8 cellular contexts compared by ENCODE assay signal in genomic region chr17:44086364-44087311, GRCh38. TPM values are rescaled to one million over a fixed set of nuclear protein-coding genes. Genes with fewer than 3 reads are reported as not detected.
A peak's percentile ranks its signal among the peaks of the same experiment; 100 is the strongest.
DNase-seq lines count a peak whose midpoint lies in the region; ATAC-seq and TF ChIP-seq lines count a peak whose summit lies in the region.

No MANE protein-coding gene starts in this region.

- no peak overlapping the region for H3K4me3 ChIP-seq in CD8-positive, alpha-beta memory T cell (ENCODE audit: low read length)
- H3K4me3 ChIP-seq in fibroblast of the aortic adventitia (ENCODE audit: low read depth, low read length) = no peak overlapping the region
- no peak overlapping the region for H3K4me3 ChIP-seq in sigmoid colon

- H3K36me3 Mint-ChIP-seq in CD8-positive, alpha-beta memory T cell = peaks cover 0 to 72% (median 15%) of the 10 kb centered on the region in 3 donors

- H3K27me3 Mint-ChIP-seq in CD8-positive, alpha-beta memory T cell = no peaks in the 10 kb centered on the region

- CTCF ChIA-PET in CD8-positive, alpha-beta memory T cell (lab: Charles Lee) = no interaction called here

- no peak for ATAC-seq in HG03439 (IDR thresholded peaks at IDR 0.05; ENCODE audit: unreplicated experiment)

- TF ChIP-seq POLR2A in sigmoid colon (IDR thresholded peaks at IDR 0.05) = no peak

- H3K27ac ChIP-seq in CD8-positive, alpha-beta memory T cell (ENCODE audit: low read depth, low read length) = peak overlapping the region; percentile 51
- H3K27ac ChIP-seq in sigmoid colon = peak overlapping the region; percentile 62 to 77 (median 64)

- intact Hi-C loops in sigmoid colon (cut with DNase I) = no loop called here

- no peak for TF ChIP-seq EP300 in sigmoid colon (IDR thresholded peaks at IDR 0.05)

- H3K4me1 ChIP-seq in CD8-positive, alpha-beta memory T cell (ENCODE audit: insufficient read depth, low read length) = no peaks in the 10 kb centered on the region
- peaks cover 0 to 19% (median 15%) of the 10 kb centered on the region in 4 donors for H3K4me1 ChIP-seq in sigmoid colon

- peak in 1 of 5 donors; percentile 60 for DNase-seq in CD8-positive, alpha-beta memory T cell
- DNase-seq in NCI-H2227 treated with DMSO at 0.1 percent for 48 hours (lab: John Stamatoyannopoulos, UW) = peak; percentile 85
- DNase-seq in activated T-cell treated with anti-CD3 and anti-CD28 coated beads, Interleukin-2, amount 50 U/mL, for 48 hours = peak; percentile 67 to 72
- peak; percentile 85 for DNase-seq in fibroblast of the aortic adventitia (ENCODE audit: low read depth)
- DNase-seq in sigmoid colon = peak; percentile 80
- DNase-seq in NK-92 (lab: John Stamatoyannopoulos, UW; ENCODE audit: unreplicated experiment) = no peak
- DNase-seq in NCI-H187 treated with DMSO at 0.1 percent for 48 hours (lab: John Stamatoyannopoulos, UW) = no peak

- POLR2A ChIA-PET in CD8-positive, alpha-beta memory T cell (lab: Charles Lee) = no interaction called here

- TF ChIP-seq CTCF in fibroblast of the aortic adventitia (IDR thresholded peaks at IDR 0.05; ENCODE audit: insufficient read depth, low read length) (no peak), sigmoid colon (IDR thresholded peaks at IDR 0.05) (no peak)

- WGBS in sigmoid colon, 2 donors = 66 to 68% methylated on average over 23 of the region's 23 CpGs

- peak overlapping the region in 4 of 8 donors; percentile 3 to 50 (median 28) for H3K27ac Mint-ChIP-seq in CD8-positive, alpha-beta memory T cell

- no peaks in the 10 kb centered on the region for H3K9me3 Mint-ChIP-seq in CD8-positive, alpha-beta memory T cell

- H3K4me1 Mint-ChIP-seq in CD8-positive, alpha-beta memory T cell = peaks cover 0 to 11% (median 0%) of the 10 kb centered on the region in 3 donors

- no peaks in the 10 kb centered on the region for H3K9me3 ChIP-seq in CD8-positive, alpha-beta memory T cell (ENCODE audit: low read length)
- H3K9me3 ChIP-seq in sigmoid colon = no peaks in the 10 kb centered on the region

- H3K27me3 ChIP-seq in CD8-positive, alpha-beta memory T cell (ENCODE audit: insufficient read depth, low read length, poor library complexity, severe bottlenecking) = no peaks in the 10 kb centered on the region
- no peaks in the 10 kb centered on the region for H3K27me3 ChIP-seq in sigmoid colon

- no peak overlapping the region for H3K4me3 Mint-ChIP-seq in CD8-positive, alpha-beta memory T cell

- peaks cover 7% of the 10 kb centered on the region for H3K36me3 ChIP-seq in CD8-positive, alpha-beta memory T cell (ENCODE audit: insufficient read depth, low read length)
- peaks cover 29 to 85% (median 50%) of the 10 kb centered on the region in 4 donors for H3K36me3 ChIP-seq in sigmoid colon

RNA-seq across cellular contexts. Expression of gene G6PC3, which starts 16.1 kb away (rescaled TPM):
- 10 to 100 TPM; 37.1 to 38.3 TPM for total RNA-seq in CD8-positive, alpha-beta memory T cell
- 27.0 TPM for polyA plus RNA-seq in CD8-positive, alpha-beta memory T cell
- 9.5 and 38.9 TPM in 2 replicates for total RNA-seq in fibroblast of the aortic adventitia (ENCODE audit: low replicate concordance)
- total RNA-seq in sigmoid colon = 10 to 100 TPM; 22.2 to 29.8 (median 25.9) TPM
- 10 to 100 TPM in 1 of 3 donors, 1 to 10 TPM in 2; 8.4 to 45.5 (median 9.7) TPM for polyA plus RNA-seq in sigmoid colon

RNA-seq across cellular contexts. Expression of gene LSM12, which starts 20.2 kb away (rescaled TPM):
- 10 to 100 TPM; 79.9 to 81.9 TPM for total RNA-seq in CD8-positive, alpha-beta memory T cell
- 80.7 TPM for polyA plus RNA-seq in CD8-positive, alpha-beta memory T cell
- total RNA-seq in fibroblast of the aortic adventitia (ENCODE audit: low replicate concordance) (13.2 and 77.5 TPM in 2 replicates), sigmoid colon (10 to 100 TPM; 33.8 to 46.9 (median 40.1) TPM)
- polyA plus RNA-seq in sigmoid colon = 10 to 100 TPM; 28.8 to 41.6 (median 37.9) TPM

RNA-seq across cellular contexts. Expression of gene HDAC5, which starts 36.8 kb away (rescaled TPM):
- 10 to 100 TPM; 22.7 to 24.2 TPM for total RNA-seq in CD8-positive, alpha-beta memory T cell
- polyA plus RNA-seq in CD8-positive, alpha-beta memory T cell = 38.1 TPM
- total RNA-seq in fibroblast of the aortic adventitia (ENCODE audit: low replicate concordance) (29.4 and 53.1 TPM in 2 replicates), sigmoid colon (10 to 100 TPM; 58.2 to 87.5 (median 69.4) TPM)
- 10 to 100 TPM; 15.3 to 21.8 (median 16.8) TPM for polyA plus RNA-seq in sigmoid colon

RNA-seq across cellular contexts. Expression of gene HROB, which starts 55.1 kb away (rescaled TPM):
- total RNA-seq in CD8-positive, alpha-beta memory T cell = 10 to 100 TPM; 16.2 to 16.5 TPM
- not detected for polyA plus RNA-seq in CD8-positive, alpha-beta memory T cell
- 0.25 and 6.1 TPM in 2 replicates for total RNA-seq in fibroblast of the aortic adventitia (ENCODE audit: low replicate concordance)
- 1 to 10 TPM in 1 of 4 donors, under 1 TPM in 3; 0.36 to 3.3 (median 0.52) TPM for total RNA-seq in sigmoid colon
- 1 to 10 TPM in 1 of 3 donors, under 1 TPM in 1, not detected in 1; 0.69 to 3.1 TPM for polyA plus RNA-seq in sigmoid colon

Comparison
In these comparisons a context has a peak if more than half of its experiments do, and no peak if none do; other contexts are left out.
1. DNase-seq: peak in NCI-H2227 treated with DMSO at 0.1 percent for 48 hours (single experiment), activated T-cell treated with anti-CD3 and anti-CD28 coated beads, Interleukin-2, amount 50 U/mL, for 48 hours (2 of 2), fibroblast of the aortic adventitia (single experiment) and sigmoid colon (single experiment); none in NK-92 (single experiment) and NCI-H187 treated with DMSO at 0.1 percent for 48 hours (single experiment).